Comparison of ENCODE assay signal across 21 cellular contexts in the genomic region with DNA sequence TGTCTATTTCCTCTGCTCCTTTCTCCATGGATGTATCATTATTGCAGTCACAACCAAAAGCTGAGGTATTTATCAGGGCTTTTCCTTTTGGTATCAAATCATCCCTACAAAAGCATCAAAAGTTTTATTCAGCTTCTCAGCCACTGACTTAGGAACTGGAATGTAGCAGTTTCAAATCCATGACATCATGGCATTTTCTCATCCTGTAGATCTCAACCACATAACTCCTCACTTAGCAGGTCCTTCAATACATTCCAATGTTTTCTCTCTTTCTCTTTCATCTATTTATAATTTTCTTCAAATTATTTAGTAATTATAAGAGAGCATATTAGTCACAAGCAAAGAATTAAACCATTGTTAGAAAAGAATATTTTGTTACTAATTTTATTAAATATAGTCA.
"Had no signal": no experiment of that assay in that cellular context is flagged by ENCODE, and none has a peak within 500 bp of the region (broad histone marks: within the 10 kb centered on the region; RNA-seq: fewer than 3 reads in every experiment).

No MANE protein-coding gene starts in this region.

- DNase-seq: activated naive CD4-positive, alpha-beta T cell; activated T-cell treated with anti-CD3 and anti-CD28 coated beads, Interleukin-2, amount 50 U/mL, for 24 hours; adrenal gland; gastrocnemius medialis; hippocampal formation; kidney glomerular epithelial cell; left ventricle myocardium inferior; midbrain; natural killer cell; ovary; psoas muscle; right cardiac atrium; stimulated activated CD4-positive, alpha-beta T cell treated with anti-CD3 and anti-CD28 coated beads, Interleukin-12 subunit alpha, Interleukin-12 subunit beta, amount 100 ng/mL, for 4 hours; stimulated activated CD4-positive, alpha-beta T cell treated with anti-CD3 and anti-CD28 coated beads, Interleukin-4, amount 100 ng/mL, for 4 hours; stimulated activated naive CD8-positive, alpha-beta T cell treated with anti-CD3 and anti-CD28 coated beads, Interleukin-15, Interleukin-2, amounts not matched to agents 100 U/mL and 50 U/mL, for 24 hours; T1000; thyroid gland; upper lobe of right lung had no signal

- H3K27me3 ChIP-seq: adrenal gland, ascending aorta, gastrocnemius medialis, ovary, thyroid gland, upper lobe of right lung had no signal

- H3K4me3 ChIP-seq: adrenal gland, ascending aorta, gastrocnemius medialis, left ventricle myocardium inferior, ovary, psoas muscle, thyroid gland, upper lobe of right lung had no signal

- H3K36me3 ChIP-seq: adrenal gland, ascending aorta, gastrocnemius medialis, left ventricle myocardium inferior, ovary, thyroid gland, upper lobe of right lung had no signal

- H3K4me1 ChIP-seq: adrenal gland, ascending aorta, gastrocnemius medialis, left ventricle myocardium inferior, psoas muscle, thyroid gland, upper lobe of right lung had no signal

- H3K27ac ChIP-seq: adrenal gland, ascending aorta, gastrocnemius medialis, left ventricle myocardium inferior, ovary, psoas muscle, thyroid gland, upper lobe of right lung had no signal

- H3K9me3 ChIP-seq: adrenal gland, ascending aorta, gastrocnemius medialis, left ventricle myocardium inferior, ovary, psoas muscle, thyroid gland, upper lobe of right lung had no signal

- ATAC-seq: activated T-helper 17 cell treated with anti-CD3 and anti-CD28 coated beads, Interleukin-2, amount 50 U/mL, for 72 hours; gastrocnemius medialis; natural killer cell; psoas muscle; right cardiac atrium; stimulated activated naive CD8-positive, alpha-beta T cell treated with anti-CD3 and anti-CD28 coated beads, Interleukin-15, Interleukin-2, amounts not matched to agents 100 U/mL and 50 U/mL, for 24 hours; upper lobe of right lung; WTC11 had no signal
